In genomic region chr22:25749420-25750169, GRCh38 we compare ENCODE assay signal across 11 cellular contexts. TPM values are rescaled to one million over a fixed set of nuclear protein-coding genes. Genes with fewer than 3 reads are reported as not detected.
DNase-seq lines count a peak whose midpoint lies in the region; ATAC-seq, FAIRE-seq and TF ChIP-seq lines count a peak whose summit lies in the region.
"Had no signal": no experiment of that assay in that cellular context is flagged by ENCODE, and none has a peak within 500 bp of the region (broad histone marks: within the 10 kb centered on the region; RNA-seq: fewer than 3 reads in every experiment).

No MANE protein-coding gene starts in this region.

- H3K9me3 ChIP-seq in OCI-LY3 (ENCODE audit: insufficient read depth, low read length): no peaks in the 10 kb centered on the region
- H3K9me3 ChIP-seq: breast epithelium had no signal

- DNase-seq in GM10266 (ENCODE audit: extremely low spot score): peak; percentile 74
- no peak for DNase-seq in GM19239 (ENCODE audit: insufficient read length, low spot score)
- DNase-seq in myocyte (ENCODE audit: low read depth): peak; percentile 30
- DNase-seq in DMS 273 treated with DMSO at 0.1 percent for 48 hours (lab: John Stamatoyannopoulos, UW): no peak
- no peak for DNase-seq in T1000 (lab: John Stamatoyannopoulos, UW)
- DNase-seq: stimulated activated naive CD4-positive, alpha-beta T cell treated with Interleukin-2 at 50 U/mL for 16 hours had no signal

- peaks cover 98% of the 10 kb centered on the region for H3K79me2 ChIP-seq in OCI-LY3 (ENCODE audit: low read length)

- H2AFZ ChIP-seq in OCI-LY3 (ENCODE audit: low read depth, low read length): no peak overlapping the region

- H3K27me3 ChIP-seq in OCI-LY3 (ENCODE audit: low read depth, low read length): no peaks in the 10 kb centered on the region
- H3K27me3 ChIP-seq: breast epithelium had no signal

- ATAC-seq in GM18870 (IDR thresholded peaks at IDR 0.05; ENCODE audit: unreplicated experiment): no peak
- no peak for ATAC-seq in HG03135 (IDR thresholded peaks at IDR 0.05; ENCODE audit: unreplicated experiment)

- peak; percentile 18 for FAIRE-seq in GM19239 (lab: Jason Lieb, UNC)

- peak overlapping the region; percentile 68 for H3K4me3 ChIP-seq in OCI-LY3 (ENCODE audit: low read length)
- H3K4me3 ChIP-seq: breast epithelium had no signal

- peaks cover 36% of the 10 kb centered on the region for H4K20me1 ChIP-seq in OCI-LY3 (ENCODE audit: insufficient read depth, low read length)

- H3K27ac ChIP-seq in OCI-LY3 (ENCODE audit: low read length): peak overlapping the region; percentile 90
- H3K27ac ChIP-seq: breast epithelium had no signal

- H3K4me1 ChIP-seq in OCI-LY3 (ENCODE audit: low read length): peaks cover 67% of the 10 kb centered on the region
- H3K4me1 ChIP-seq: breast epithelium had no signal

- peak overlapping the region; percentile 73 for H3K9ac ChIP-seq in OCI-LY3 (ENCODE audit: low read length)

- no peak for TF ChIP-seq CTCF in GM10266 (IDR thresholded peaks at IDR 0.05; ENCODE audit: control insufficient read depth, insufficient read depth, low read depth, missing control alignments)
- TF ChIP-seq CTCF in OCI-LY3 (IDR thresholded peaks at IDR 0.05; ENCODE audit: low read depth, low read length): no peak; the same call in 1 of the 2 replicates

- peaks cover 49% of the 10 kb centered on the region for H3K36me3 ChIP-seq in OCI-LY3 (replicated peaks; ENCODE audit: low read depth, low read length)
- H3K36me3 ChIP-seq: breast epithelium had no signal

- H3K4me2 ChIP-seq in OCI-LY3 (ENCODE audit: low read length): peak overlapping the region; percentile 91

RNA-seq across cellular contexts. Expression of gene MYO18B, which starts 7.6 kb away (rescaled TPM):
- total RNA-seq in myocyte: 165 and 251 TPM in 2 replicates
- polyA plus RNA-seq in myocyte (2012): 73.3 TPM
- total RNA-seq: pulmonary artery endothelial cell had no signal

Comparison
In these comparisons a context has a peak if more than half of its experiments do, and no peak if none do; other contexts are left out.
1. DNase-seq: peak in GM10266 (single experiment) and myocyte (single experiment); none in GM19239 (single experiment), DMS 273 treated with DMSO at 0.1 percent for 48 hours (single experiment) and T1000 (single experiment).